In the genomic region with DNA sequence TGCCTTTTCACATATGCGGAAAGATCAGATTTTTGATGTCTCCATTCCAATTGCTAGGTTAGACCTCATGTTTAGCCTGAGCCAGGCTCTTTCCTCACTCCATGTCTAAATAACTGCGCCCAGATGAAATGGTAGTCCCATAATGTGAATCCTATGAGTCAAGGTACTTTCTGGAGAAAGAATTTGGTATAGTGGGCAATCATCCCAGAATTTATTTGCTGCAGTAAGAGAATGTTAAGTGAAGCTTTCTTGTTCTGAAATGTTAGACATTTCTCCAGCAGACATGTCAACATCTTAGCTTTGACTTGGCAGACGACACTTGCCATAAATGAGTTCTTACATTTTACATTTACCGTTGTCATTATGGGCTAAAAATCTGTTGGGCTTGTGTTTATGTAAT, we compare ENCODE assay signal across 20 cellular contexts.
DNase-seq lines count a peak whose midpoint lies in the region; ATAC-seq and TF ChIP-seq lines count a peak whose summit lies in the region.
"Had no signal": no experiment of that assay in that cellular context is flagged by ENCODE, and none has a peak within 500 bp of the region (broad histone marks: within the 10 kb centered on the region; RNA-seq: fewer than 3 reads in every experiment).

No MANE protein-coding gene starts in this region.

- H3K14ac ChIP-seq in IMR-90 (replicated peaks; ENCODE audit: low read depth, low read length): no peak overlapping the region

- dilution Hi-C loops in IMR-90 (cut with HindIII; ENCODE audit: low sequenced_read_pairs, unreplicated experiment): no loop called here

- no TSS peak for BruUV-seq in IMR-90 (replicated peaks; lab: Mats Ljungman, UMichigan)

- H3K4me1 Mint-ChIP-seq in effector memory CD8-positive, alpha-beta T cell (ENCODE audit: low read depth in 2 of 2): no peaks in the 10 kb centered on the region
- H3K4me1 Mint-ChIP-seq: CD14-positive monocyte had no signal

- no peak overlapping the region for H2BK15ac ChIP-seq in IMR-90 (ENCODE audit: low read depth, low read length)

- H2BK120ac ChIP-seq in IMR-90 (ENCODE audit: low read depth, low read length): no peak overlapping the region

- H3K27ac ChIP-seq in IMR-90 (ENCODE audit: insufficient read depth, low read length): no peak overlapping the region
- H3K27ac ChIP-seq: 22Rv1 had no signal

- no peak overlapping the region for H3K56ac ChIP-seq in IMR-90 (ENCODE audit: extremely low read depth, insufficient read depth, low read length)

- POLR2A ChIA-PET in AG04449 (lab: Yijun Ruan, JAX): no interaction called here
- POLR2A ChIA-PET in IMR-90 (lab: Charles Lee; ENCODE audit: unreplicated experiment): no interaction called here

- H4K5ac ChIP-seq in IMR-90 (ENCODE audit: low read depth, low read length): no peak overlapping the region

- intact Hi-C loops in IMR-90 (cut with micrococcal nuclease): no loop called here

- no peaks in the 10 kb centered on the region for H3K4me1 ChIP-seq in IMR-90 (ENCODE audit: control insufficient read depth, insufficient read depth, low read length)
- H3K4me1 ChIP-seq: Caco-2 had no signal

- in situ Hi-C loops in IMR-90 (cut with MboI; ENCODE audit: low sequenced_read_pairs): no loop called here
- in situ Hi-C loops in astrocyte of the cerebellum (cut with HindIII; ENCODE audit: low sequenced_read_pairs): no loop called here
- in situ Hi-C loops in ACHN (cut with HindIII; ENCODE audit: low pct_ligation_motif_present, low pct_unique_long_range_greater_than_20kb, low sequenced_read_pairs): no loop called here

- WGBS in IMR-90 (ENCODE audit: extremely low coverage in 2 of 2, insufficient read length in 1 of 2), 2 experiments: no CpG with 5 or more reads among the region's 4 CpGs

- CTCF ChIA-PET in AG04449 (lab: Yijun Ruan, JAX) (interaction anchor here (1.5 kb wide), 1 partner anchor 10 kb away, joined by 3 read pairs; no protein-coding TSS in a partner anchor), IMR-90 (lab: Yijun Ruan, JAX) (no interaction called here)

- no peaks in the 10 kb centered on the region for H3K27me3 Mint-ChIP-seq in effector memory CD8-positive, alpha-beta T cell

- peak; percentile 42 for ATAC-seq in IMR-90 (ENCODE audit: low read depth)
- no peak for ATAC-seq in effector memory CD8-positive, alpha-beta T cell (replicated peaks)

- no peak overlapping the region for H2BK20ac ChIP-seq in IMR-90 (ENCODE audit: low read depth, low read length)

- no peak overlapping the region for H2AFZ ChIP-seq in IMR-90 (replicated peaks; ENCODE audit: low read length, poor library complexity)

- H3K4me2 ChIP-seq in IMR-90 (ENCODE audit: low read depth, low read length): no peak overlapping the region

- no peaks in the 10 kb centered on the region for H3K9me3 ChIP-seq in IMR-90 (ENCODE audit: control insufficient read depth, insufficient read depth, low read length)
- H3K9me3 ChIP-seq: Caco-2 had no signal

- H3K4me3 ChIP-seq in AG04449 (ENCODE audit: low read depth, low read length) (no peak overlapping the region), IMR-90 (ENCODE audit: insufficient read depth, low read depth, low read length) (no peak overlapping the region), astrocyte of the cerebellum (ENCODE audit: low read depth, low read length) (no peak overlapping the region), fibroblast of pulmonary artery (replicated peaks; ENCODE audit: low read depth, low read length) (no peak overlapping the region)

- no peaks in the 10 kb centered on the region for H3K27me3 ChIP-seq in IMR-90 (ENCODE audit: control insufficient read depth, insufficient read depth, low read length)

- 0 out of 2 replicates have a peak, but pooled peaks cover 3% of the 10 kb centered on the region for H3K36me3 ChIP-seq in IMR-90 (ENCODE audit: control insufficient read depth, insufficient read depth, low read length)

- H2AK9ac ChIP-seq in IMR-90 (replicated peaks; ENCODE audit: low read depth, low read length, poor library complexity): no peak overlapping the region

- H3K36me3 Mint-ChIP-seq in effector memory CD8-positive, alpha-beta T cell (ENCODE audit: insufficient read depth): no peaks in the 10 kb centered on the region
- H3K36me3 Mint-ChIP-seq: CD14-positive monocyte had no signal

- H3K9me3 Mint-ChIP-seq in effector memory CD8-positive, alpha-beta T cell: peaks cover 6 to 9% of the 10 kb centered on the region in 2 donors

- H3K4ac ChIP-seq in IMR-90 (ENCODE audit: low read depth, low read length): no peak overlapping the region

- no peak overlapping the region for H2BK5ac ChIP-seq in IMR-90 (ENCODE audit: low read depth, low read length, poor library complexity, severe bottlenecking)

- H4K8ac ChIP-seq in IMR-90 (ENCODE audit: low read depth in 2 of 2, low read length in 2 of 2): no peak overlapping the region

- no peak overlapping the region for H3K9ac ChIP-seq in IMR-90 (ENCODE audit: low read depth, low read length)

- no peak for TF ChIP-seq POLR2A in IMR-90 (IDR thresholded peaks at IDR 0.05; ENCODE audit: low read depth, low read length)

- no peak overlapping the region for H3K27ac Mint-ChIP-seq in effector memory CD8-positive, alpha-beta T cell
- H3K27ac Mint-ChIP-seq: CD14-positive monocyte, HFFc6 had no signal

- H3K79me1 ChIP-seq in IMR-90 (ENCODE audit: low read depth in 1 of 2, low read length in 2 of 2): no peaks in the 10 kb centered on the region

- no peak overlapping the region for H3K18ac ChIP-seq in IMR-90 (ENCODE audit: low read depth, low read length)

- TF ChIP-seq RAD21 in IMR-90 (IDR thresholded peaks at IDR 0.05; ENCODE audit: low read length): no peak

- H3K23ac ChIP-seq in IMR-90 (ENCODE audit: low read depth, low read length): no peak overlapping the region

- H2AK5ac ChIP-seq in IMR-90 (ENCODE audit: low read depth, low read length): no peak overlapping the region

- TF ChIP-seq CTCF in AG04449 (IDR thresholded peaks at IDR 0.05; ENCODE audit: insufficient read depth, low read length, missing control alignments) (no peak), IMR-90 (conservative IDR thresholded peaks at IDR 0.05; ENCODE audit: low read depth, low read length) (no peak), astrocyte of the cerebellum (IDR thresholded peaks at IDR 0.05; ENCODE audit: low read depth, low read length, missing control alignments) (no peak), fibroblast of pulmonary artery (IDR thresholded peaks at IDR 0.05; ENCODE audit: low read length, missing control alignments) (no peak)

- no peak overlapping the region for H3K4me3 Mint-ChIP-seq in effector memory CD8-positive, alpha-beta T cell
- H3K4me3 Mint-ChIP-seq: CD14-positive monocyte, HFFc6 had no signal

- DNase-seq in AG04449 (ENCODE audit: low read depth, low spot score) (peak; percentile 23), IMR-90 (peak; percentile 79), astrocyte of the cerebellum (ENCODE audit: low read depth) (peak; percentile 31), fibroblast of pulmonary artery (ENCODE audit: low read depth) (peak; percentile 75), ACHN (no peak)
- no peak for DNase-seq in effector memory CD8-positive, alpha-beta T cell
- DNase-seq in activated naive CD4-positive, alpha-beta T cell treated with Interleukin-2 at 50 U/mL for 16 hours: no peak
- no peak for DNase-seq in effector CD8-positive, alpha-beta T cell (lab: John Stamatoyannopoulos, UW)
- DNase-seq: Caco-2, DMS53, GDM1, HFFc6, KBM-7, NCI-H1105 treated with DMSO at 0.1 percent for 48 hours, NCI-H187 treated with DMSO at 0.1 percent for 48 hours, NCI-H2171, NCI-H510A, SHP77 treated with DMSO at 0.1 percent for 48 hours had no signal

- no peaks in the 10 kb centered on the region for H4K20me1 ChIP-seq in IMR-90 (ENCODE audit: insufficient read depth, low read length)

- no peak overlapping the region for H4K91ac ChIP-seq in IMR-90 (ENCODE audit: insufficient read depth, low read depth, low read length)

- no peaks in the 10 kb centered on the region for H3K9me1 ChIP-seq in IMR-90 (ENCODE audit: insufficient read depth, low read length)

TF ChIP-seq in IMR-90, 13 proteins besides CTCF, POLR2A, EP300 and RAD21:
- TF ChIP-seq BHLHE40 (IDR thresholded peaks at IDR 0.05; ENCODE audit: low read depth, low read length) (no peak), CHD1 (IDR thresholded peaks at IDR 0.05; ENCODE audit: low read depth, low read length) (no peak), SMC3 (IDR thresholded peaks at IDR 0.05; ENCODE audit: low read depth, low read length) (no peak), FOS (IDR thresholded peaks at IDR 0.05; ENCODE audit: low read depth, low read length) (no peak), RCOR1 (IDR thresholded peaks at IDR 0.05; ENCODE audit: insufficient replicate concordance, low read length) (no peak), MXI1 (IDR thresholded peaks at IDR 0.05; ENCODE audit: borderline replicate concordance, low read depth, low read length) (no peak), MAFK (IDR thresholded peaks at IDR 0.05; ENCODE audit: low read depth, low read length) (no peak), CEBPB (IDR thresholded peaks at IDR 0.05; ENCODE audit: low read depth, low read length) (no peak), NFE2L2 (IDR thresholded peaks at IDR 0.05; ENCODE audit: low read depth, low read length) (no peak), MAZ (IDR thresholded peaks at IDR 0.05; ENCODE audit: borderline replicate concordance, low read depth, low read length) (no peak), RFX5 (IDR thresholded peaks at IDR 0.05; ENCODE audit: low read depth, low read length) (no peak)
- TF ChIP-seq, protein P1, sequence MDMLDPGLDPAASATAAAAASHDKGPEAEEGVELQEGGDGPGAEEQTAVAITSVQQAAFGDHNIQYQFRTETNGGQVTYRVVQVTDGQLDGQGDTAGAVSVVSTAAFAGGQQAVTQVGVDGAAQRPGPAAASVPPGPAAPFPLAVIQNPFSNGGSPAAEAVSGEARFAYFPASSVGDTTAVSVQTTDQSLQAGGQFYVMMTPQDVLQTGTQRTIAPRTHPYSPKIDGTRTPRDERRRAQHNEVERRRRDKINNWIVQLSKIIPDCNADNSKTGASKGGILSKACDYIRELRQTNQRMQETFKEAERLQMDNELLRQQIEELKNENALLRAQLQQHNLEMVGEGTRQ (IDR thresholded peaks at IDR 0.05; ENCODE audit: low read depth, low read length): no peak
- TF ChIP-seq, protein P2, sequence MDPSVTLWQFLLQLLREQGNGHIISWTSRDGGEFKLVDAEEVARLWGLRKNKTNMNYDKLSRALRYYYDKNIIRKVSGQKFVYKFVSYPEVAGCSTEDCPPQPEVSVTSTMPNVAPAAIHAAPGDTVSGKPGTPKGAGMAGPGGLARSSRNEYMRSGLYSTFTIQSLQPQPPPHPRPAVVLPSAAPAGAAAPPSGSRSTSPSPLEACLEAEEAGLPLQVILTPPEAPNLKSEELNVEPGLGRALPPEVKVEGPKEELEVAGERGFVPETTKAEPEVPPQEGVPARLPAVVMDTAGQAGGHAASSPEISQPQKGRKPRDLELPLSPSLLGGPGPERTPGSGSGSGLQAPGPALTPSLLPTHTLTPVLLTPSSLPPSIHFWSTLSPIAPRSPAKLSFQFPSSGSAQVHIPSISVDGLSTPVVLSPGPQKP (IDR thresholded peaks at IDR 0.05; ENCODE audit: borderline replicate concordance, low read depth, low read length): no peak

Comparison
In these comparisons a context has a peak if more than half of its experiments do, and no peak if none do; other contexts are left out.
1. DNase-seq: peak in AG04449 (single experiment), IMR-90 (single experiment), astrocyte of the cerebellum (single experiment) and fibroblast of pulmonary artery (single experiment); none in ACHN (single experiment), effector memory CD8-positive, alpha-beta T cell (0 of 3), activated naive CD4-positive, alpha-beta T cell treated with Interleukin-2 at 50 U/mL for 16 hours (single experiment) and effector CD8-positive, alpha-beta T cell (single experiment).